In the genomic region with DNA sequence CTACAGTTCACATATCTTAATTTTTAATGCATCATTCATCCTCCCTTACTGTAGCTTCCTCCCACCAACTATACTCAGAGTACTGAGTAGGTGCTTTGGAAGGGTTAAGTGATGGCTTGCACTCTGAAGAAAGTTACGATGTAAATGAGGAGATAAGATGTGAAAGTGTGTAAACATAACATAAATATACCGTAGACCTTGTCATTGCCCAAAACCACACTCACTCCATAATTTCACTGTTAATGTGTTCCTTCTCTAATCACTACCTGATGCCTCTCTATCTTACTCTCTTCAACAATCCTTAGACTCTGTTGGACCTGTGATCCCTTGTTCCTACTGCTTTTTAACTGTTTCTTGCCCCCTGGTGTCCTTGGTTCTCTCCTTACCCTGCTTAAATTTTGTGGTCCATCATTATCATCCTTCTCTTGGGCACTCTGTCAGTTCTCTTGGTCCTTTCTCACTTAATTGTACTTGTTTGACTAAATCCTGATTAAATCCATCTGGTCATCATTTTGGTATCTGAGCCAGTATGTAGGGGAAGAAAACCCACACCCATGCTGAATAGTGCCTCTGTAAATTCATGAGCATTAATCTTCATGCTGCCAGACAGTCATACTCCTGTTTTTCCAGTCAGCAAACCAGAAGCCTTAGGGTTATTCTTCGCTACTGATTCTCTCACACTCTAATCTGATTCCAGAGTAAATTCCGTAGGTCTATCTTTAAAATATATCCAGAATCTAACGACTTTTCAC, we compare ENCODE assay signal across 24 cellular contexts. TPM values are rescaled to one million over a fixed set of nuclear protein-coding genes. Genes with fewer than 3 reads are reported as not detected.
A peak's percentile ranks its signal among the peaks of the same experiment; 100 is the strongest.
DNase-seq lines count a peak whose midpoint lies in the region; ATAC-seq and TF ChIP-seq lines count a peak whose summit lies in the region.
"Had no signal": no experiment of that assay in that cellular context is flagged by ENCODE, and none has a peak within 500 bp of the region (broad histone marks: within the 10 kb centered on the region; RNA-seq: fewer than 3 reads in every experiment).

No MANE protein-coding gene starts in this region.

- no peak overlapping the region for H3K27ac ChIP-seq in substantia nigra (ENCODE audit: low read depth, low read length, poor library complexity, severe bottlenecking)
- H3K27ac ChIP-seq: dorsolateral prefrontal cortex, gastrocnemius medialis, left ventricle myocardium inferior, parathyroid adenoma, sigmoid colon, tibial artery had no signal

- DNase-seq in GM04504 (ENCODE audit: low read depth) (peak; percentile 45), fibroblast of the aortic adventitia (ENCODE audit: low read depth) (peak; percentile 62), type B pancreatic cell (ENCODE audit: extremely low spot score, unreplicated experiment) (no peak), NCI-H1417 treated with DMSO at 0.1 percent for 48 hours (lab: John Stamatoyannopoulos, UW) (no peak), substantia nigra (lab: John Stamatoyannopoulos, UW) (no peak)
- no peak for DNase-seq in stimulated activated CD8-positive, alpha-beta memory T cell treated with anti-CD3 and anti-CD28 coated beads, Interleukin-4, amount 100 ng/mL, for 48 hours
- DNase-seq: activated CD4-positive, alpha-beta T cell treated with anti-CD3 and anti-CD28 coated beads, Interleukin-2, amount 50 U/mL, for 1 hour; cerebellar nuclear complex; dorsolateral prefrontal cortex; gastrocnemius medialis; HCEC 1CT; left ventricle myocardium inferior; naive thymus-derived CD4-positive, alpha-beta T cell; NCI-H1694; NCI-H2171 treated with DMSO at 0.1 percent for 48 hours; NCI-H524 treated with DMSO at 0.1 percent for 48 hours; RPMI8226; sigmoid colon; stimulated activated naive CD8-positive, alpha-beta T cell treated with anti-CD3 and anti-CD28 coated beads, Interleukin-15, amount 100 ng/mL, for 72 hours; T-helper 2 cell; tibial artery had no signal

- no peaks in the 10 kb centered on the region for H3K9me3 Mint-ChIP-seq in type B pancreatic cell
- H3K9me3 Mint-ChIP-seq: naive thymus-derived CD4-positive, alpha-beta T cell; stimulated activated naive CD8-positive, alpha-beta T cell treated with anti-CD3 and anti-CD28 coated beads, Interleukin-15, amount 100 ng/mL, for 72 hours had no signal

- H3K4me1 Mint-ChIP-seq in type B pancreatic cell (ENCODE audit: unreplicated experiment) = peaks cover 17% of the 10 kb centered on the region

- peak overlapping the region; percentile 42 for H3K27ac Mint-ChIP-seq in type B pancreatic cell
- H3K27ac Mint-ChIP-seq: activated naive CD8-positive, alpha-beta T cell; stimulated activated naive CD8-positive, alpha-beta T cell treated with anti-CD3 and anti-CD28 coated beads, Interleukin-15, amount 100 ng/mL, for 72 hours had no signal

- H3K4me3 ChIP-seq in fibroblast of the aortic adventitia (ENCODE audit: low read depth, low read length) = no peak overlapping the region
- H3K4me3 ChIP-seq: dorsolateral prefrontal cortex, gastrocnemius medialis, left ventricle myocardium inferior, sigmoid colon, tibial artery had no signal

- peak overlapping the region; percentile 13 for H3K4me3 Mint-ChIP-seq in type B pancreatic cell
- H3K4me3 Mint-ChIP-seq: activated naive CD8-positive, alpha-beta T cell; naive thymus-derived CD4-positive, alpha-beta T cell; stimulated activated naive CD8-positive, alpha-beta T cell treated with anti-CD3 and anti-CD28 coated beads, Interleukin-15, amount 100 ng/mL, for 72 hours had no signal

- ATAC-seq in SK-N-SH treated with all-trans-retinoic acid at 6 μM for 48 hours = peak; percentile 24; the same call in 1 of the 3 replicates
- ATAC-seq: gastrocnemius medialis; naive thymus-derived CD4-positive, alpha-beta T cell; stimulated activated naive CD8-positive, alpha-beta T cell treated with anti-CD3 and anti-CD28 coated beads, Interleukin-15, amount 100 ng/mL, for 72 hours had no signal

- H3K36me3 Mint-ChIP-seq in type B pancreatic cell = peaks cover 24% of the 10 kb centered on the region

- no peak for TF ChIP-seq CTCF in fibroblast of the aortic adventitia (IDR thresholded peaks at IDR 0.05; ENCODE audit: insufficient read depth, low read length)
- no peak for TF ChIP-seq CTCF in type B pancreatic cell (conservative IDR thresholded peaks at IDR 0.05)

- H3K27me3 Mint-ChIP-seq in type B pancreatic cell = no peaks in the 10 kb centered on the region
- H3K27me3 Mint-ChIP-seq: activated naive CD8-positive, alpha-beta T cell; naive thymus-derived CD4-positive, alpha-beta T cell; stimulated activated naive CD8-positive, alpha-beta T cell treated with anti-CD3 and anti-CD28 coated beads, Interleukin-15, amount 100 ng/mL, for 72 hours had no signal

TF ChIP-seq in SK-N-SH treated with all-trans-retinoic acid at 6 μM for 48 hours, 23 proteins besides CTCF, POLR2A, EP300 and RAD21:
- no peak for TF ChIP-seq RARB (CRISPR knock-in tag; IDR thresholded peaks at IDR 0.05)

RNA-seq across cellular contexts. Expression of a gene that starts 45.0 kb away (rescaled TPM):
- total RNA-seq in fibroblast of the aortic adventitia (ENCODE audit: low replicate concordance) (27.0 and 34.2 TPM in 2 replicates), type B pancreatic cell (ENCODE audit: low replicate concordance) (21.1 and 47.3 TPM in 2 replicates)

RNA-seq across cellular contexts. Expression of a gene that starts 45.1 kb away (rescaled TPM):
- 11.4 and 56.9 TPM in 2 replicates for total RNA-seq in fibroblast of the aortic adventitia (ENCODE audit: low replicate concordance)
- 43.5 and 57.2 TPM in 2 replicates for total RNA-seq in type B pancreatic cell (ENCODE audit: low replicate concordance)

Comparison
In these comparisons a context has a peak if more than half of its experiments do, and no peak if none do; other contexts are left out.
1. DNase-seq: peak in GM04504 (single experiment) and fibroblast of the aortic adventitia (single experiment); none in type B pancreatic cell (single experiment), NCI-H1417 treated with DMSO at 0.1 percent for 48 hours (single experiment), substantia nigra (0 of 49) and stimulated activated CD8-positive, alpha-beta memory T cell treated with anti-CD3 and anti-CD28 coated beads, Interleukin-4, amount 100 ng/mL, for 48 hours (single experiment).